In the genomic region with DNA sequence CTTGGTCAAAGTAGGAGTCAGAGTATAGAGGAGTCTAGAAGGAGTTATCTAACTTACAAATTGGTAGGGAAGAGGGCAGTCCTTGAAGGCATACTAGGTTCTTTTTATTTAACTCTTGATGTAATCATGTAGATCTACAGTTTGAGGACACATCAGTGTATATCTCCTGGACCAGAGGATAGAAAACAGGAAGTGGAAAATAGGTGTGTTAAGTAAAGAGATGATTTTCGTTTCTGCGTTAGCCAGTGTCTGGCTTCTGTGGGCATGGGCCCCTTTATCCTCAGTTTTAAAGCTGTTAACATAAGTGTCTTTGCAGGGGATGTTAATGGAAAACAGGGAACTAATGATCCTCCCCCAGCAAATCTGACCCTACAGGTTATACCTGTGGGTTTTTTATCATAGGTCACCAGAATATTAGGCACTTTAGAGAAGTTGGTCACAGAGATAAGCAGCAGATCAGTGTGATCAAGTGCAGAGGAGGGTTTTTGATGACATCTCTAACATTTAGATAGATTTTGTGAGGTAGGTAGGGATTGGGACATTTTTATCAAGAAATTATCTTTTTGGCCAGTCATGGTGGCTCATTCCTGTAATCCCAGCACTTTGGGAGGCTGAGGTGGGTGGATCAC, we compare ENCODE assay signal across 19 cellular contexts. TPM values are rescaled to one million over a fixed set of nuclear protein-coding genes. Genes with fewer than 3 reads are reported as not detected.
DNase-seq lines count a peak whose midpoint lies in the region; ATAC-seq and FAIRE-seq lines count a peak whose summit lies in the region.
"Had no signal": no experiment of that assay in that cellular context is flagged by ENCODE, and none has a peak within 500 bp of the region (broad histone marks: within the 10 kb centered on the region; RNA-seq: fewer than 3 reads in every experiment).

No MANE protein-coding gene starts in this region.

- no peak overlapping the region for H4K91ac ChIP-seq in mesenchymal stem cell (ENCODE audit: low read length)

- H3K79me2 ChIP-seq in mesendoderm (ENCODE audit: control insufficient read depth, insufficient read depth, low read length) = no peaks in the 10 kb centered on the region

- H2BK120ac ChIP-seq in mesendoderm (ENCODE audit: low read depth, low read length) = no peak overlapping the region
- no peak overlapping the region for H2BK120ac ChIP-seq in mesenchymal stem cell (ENCODE audit: low read depth, low read length)

- no peak overlapping the region for H3K4ac ChIP-seq in mesendoderm (ENCODE audit: low read depth, low read length)
- H3K4ac ChIP-seq in mesenchymal stem cell (ENCODE audit: low read depth in 1 of 2, low read length in 2 of 2) = no peak overlapping the region

- H2BK15ac ChIP-seq in mesendoderm (replicated peaks; ENCODE audit: low read depth) (peak overlapping the region; percentile 57), mesenchymal stem cell (ENCODE audit: low read depth, poor library complexity, severe bottlenecking) (no peak overlapping the region)

- H2BK12ac ChIP-seq in mesenchymal stem cell (ENCODE audit: low read length in 2 of 2) = no peak overlapping the region

- no peak overlapping the region for H2AFZ ChIP-seq in mesenchymal stem cell (ENCODE audit: low read depth, low read length)

- H3K27ac ChIP-seq in mesendoderm (ENCODE audit: low read depth, low read length) = no peak overlapping the region
- no peak overlapping the region for H3K27ac ChIP-seq in mesenchymal stem cell (ENCODE audit: low read length, poor library complexity, severe bottlenecking)
- H3K27ac ChIP-seq: 22Rv1, cardiac muscle cell, left ventricle myocardium inferior, transverse colon had no signal

- DNase-seq in NCI-H748 (lab: John Stamatoyannopoulos, UW; ENCODE audit: unreplicated experiment) (peak; percentile 11), NCI-H748 treated with DMSO at 0.1 percent for 48 hours (lab: John Stamatoyannopoulos, UW) (no peak), T-cell (no peak), mesendoderm (no peak), MV-4-11 (lab: John Stamatoyannopoulos, UW) (no peak), RCC 7860 (ENCODE audit: low spot score) (no peak), mesenchymal stem cell (no peak)
- DNase-seq: activated CD4-positive, alpha-beta T cell treated with anti-CD3 and anti-CD28 coated beads, Interleukin-2, amount 50 U/mL, for 1 hour; effector CD4-positive, alpha-beta T cell; left ventricle myocardium inferior; NCI-H187 treated with DMSO at 0.1 percent for 48 hours; NCI-H526 treated with DMSO at 0.1 percent for 48 hours; transverse colon had no signal

- H3K36me3 Mint-ChIP-seq in T-cell = no peaks in the 10 kb centered on the region

- no peak for FAIRE-seq in RCC 7860 (lab: Jason Lieb, UNC)

- H4K5ac ChIP-seq in mesendoderm (ENCODE audit: low read length) = no peak overlapping the region

- no peak overlapping the region for H3K14ac ChIP-seq in mesenchymal stem cell (ENCODE audit: low read length in 2 of 2)

- no peaks in the 10 kb centered on the region for H3K79me1 ChIP-seq in mesendoderm (ENCODE audit: low read length)
- H3K79me1 ChIP-seq in mesenchymal stem cell (replicated peaks; ENCODE audit: low read length, poor library complexity, severe bottlenecking) = no peaks in the 10 kb centered on the region

- H3K4me2 ChIP-seq in mesendoderm (ENCODE audit: low read length) = no peak overlapping the region
- no peak overlapping the region for H3K4me2 ChIP-seq in mesenchymal stem cell (ENCODE audit: low read length, poor library complexity, severe bottlenecking)

- H3K4me1 ChIP-seq in mesendoderm (ENCODE audit: control insufficient read depth, low read depth, low read length) (no peaks in the 10 kb centered on the region), mesenchymal stem cell (ENCODE audit: control insufficient read depth, insufficient read depth, low read depth, low read length) (no peaks in the 10 kb centered on the region)
- H3K4me1 ChIP-seq: left ventricle myocardium inferior, transverse colon had no signal

- H3K23ac ChIP-seq in mesendoderm (ENCODE audit: low read length) = no peak overlapping the region
- H3K23ac ChIP-seq in mesenchymal stem cell (ENCODE audit: low read length in 2 of 2) = no peak overlapping the region

- no peak overlapping the region for H3K4me3 ChIP-seq in mesendoderm (ENCODE audit: low read length)
- no peak overlapping the region for H3K4me3 ChIP-seq in mesenchymal stem cell (ENCODE audit: insufficient read depth in 1 of 2, low read depth in 1 of 2, low read length in 2 of 2)
- H3K4me3 ChIP-seq: cardiac muscle cell, HAP-1, left ventricle myocardium inferior, transverse colon had no signal

- H3K36me3 ChIP-seq in mesendoderm (ENCODE audit: control insufficient read depth, insufficient read depth, low read length) = no peaks in the 10 kb centered on the region
- no peaks in the 10 kb centered on the region for H3K36me3 ChIP-seq in mesenchymal stem cell (ENCODE audit: control insufficient read depth in 1 of 2, insufficient read depth in 2 of 2, low read depth in 1 of 2, low read length in 2 of 2)
- H3K36me3 ChIP-seq: cardiac muscle cell, HAP-1, left ventricle myocardium inferior, transverse colon had no signal

- ATAC-seq in GM21390 (IDR thresholded peaks at IDR 0.05; ENCODE audit: unreplicated experiment) (peak; percentile 74), T-cell (replicated peaks in 1 of 4) (no peak)

- no peaks in the 10 kb centered on the region for H3K9me3 Mint-ChIP-seq in T-cell
- H3K9me3 Mint-ChIP-seq: nephron had no signal

- H3K18ac ChIP-seq in mesendoderm (ENCODE audit: low read length) (peak overlapping the region; percentile 75), mesenchymal stem cell (ENCODE audit: low read depth in 1 of 2, low read length in 2 of 2) (no peak overlapping the region)

- H3K27me3 Mint-ChIP-seq in T-cell = no peaks in the 10 kb centered on the region

- CTCF ChIA-PET in T-cell (lab: Charles Lee) = interaction anchor here in 1 of 2 donors (0.6 kb wide), 1 partner anchor 73 kb away, joined by 12 read pairs; no protein-coding TSS in a partner anchor

- no peak overlapping the region for H3K9ac ChIP-seq in mesendoderm (ENCODE audit: low read length)
- H3K9ac ChIP-seq in mesenchymal stem cell (ENCODE audit: low read length) = no peak overlapping the region

- no peak overlapping the region for H3K4me3 Mint-ChIP-seq in T-cell
- H3K4me3 Mint-ChIP-seq: nephron had no signal

- H3K4me1 Mint-ChIP-seq in T-cell = peaks cover 22 to 34% (median 25%) of the 10 kb centered on the region in 3 donors

- no peak overlapping the region for H2AK5ac ChIP-seq in mesendoderm (ENCODE audit: low read length)
- no peak overlapping the region for H2AK5ac ChIP-seq in mesenchymal stem cell (ENCODE audit: low read length, severe bottlenecking)

- no peaks in the 10 kb centered on the region for H3K9me3 ChIP-seq in mesenchymal stem cell (ENCODE audit: control insufficient read depth, low read length)
- H3K9me3 ChIP-seq: HAP-1, left ventricle myocardium inferior, transverse colon had no signal

- H4K8ac ChIP-seq in mesendoderm (ENCODE audit: low read depth, low read length) (no peak overlapping the region), mesenchymal stem cell (ENCODE audit: low read length) (no peak overlapping the region)

- POLR2A ChIA-PET in T-cell (lab: Charles Lee) = interaction anchor here in 1 of 2 donors (0.6 kb wide), 1 partner anchor 121 kb away, joined by 6 read pairs; no protein-coding TSS in a partner anchor

- no peak overlapping the region for H3K56ac ChIP-seq in mesendoderm (ENCODE audit: low read length)

- H3K27me3 ChIP-seq in mesendoderm (ENCODE audit: insufficient read depth, low read length, poor library complexity) (no peaks in the 10 kb centered on the region), mesenchymal stem cell (ENCODE audit: control insufficient read depth in 1 of 2, insufficient read depth in 1 of 2, low read length in 2 of 2) (peaks cover 3 to 4% of the 10 kb centered on the region in 2 experiments)
- H3K27me3 ChIP-seq: cardiac muscle cell, transverse colon had no signal

- WGBS in mesendoderm (ENCODE audit: extremely low coverage, insufficient coverage, low lambda C conversion rate) = no CpG with 5 or more reads among the region's 2 CpGs
- 84% methylated on average over 2 of the region's 2 CpGs for WGBS in mesenchymal stem cell

- peak overlapping the region; percentile 71 to 78 for H3K27ac Mint-ChIP-seq in T-cell
- H3K27ac Mint-ChIP-seq: nephron had no signal

- no peak overlapping the region for H2BK5ac ChIP-seq in mesendoderm (ENCODE audit: low read length)
- H2BK5ac ChIP-seq in mesenchymal stem cell (ENCODE audit: low read depth, low read length, poor library complexity, severe bottlenecking) = no peak overlapping the region

RNA-seq across cellular contexts. Expression of a gene that starts 58.6 kb away (rescaled TPM):
- total RNA-seq in T-cell = 10 to 100 TPM in 3 of 5 donors, not detected in 2; 16.0 to 23.7 (median 20.8) TPM
- 1.1 TPM for polyA plus RNA-seq in mesendoderm (2013, experiment 1 of 2)
- 1.2 TPM for polyA plus RNA-seq in mesendoderm (2013, experiment 2 of 2)
- not detected for polyA plus RNA-seq in mesenchymal stem cell (2013, experiment 1 of 2)
- polyA plus RNA-seq in mesenchymal stem cell (2013, experiment 2 of 2) = not detected
- total RNA-seq: cardiac muscle cell; left ventricle myocardium inferior; T-helper 2 cell treated with Interferon-gamma antibody and Interleukin-4, amounts not matched to agents 100 ng/mL and 5 ng/mL, for 36 hours; transverse colon had no signal
- polyA plus RNA-seq: cardiac muscle cell had no signal
